Comparison of ENCODE assay signal across 14 cellular contexts in genomic region chr1:197224160-197224559, GRCh38. TPM values are rescaled to one million over a fixed set of nuclear protein-coding genes. Genes with fewer than 3 reads are reported as not detected.
DNase-seq lines count a peak whose midpoint lies in the region; ATAC-seq, FAIRE-seq and TF ChIP-seq lines count a peak whose summit lies in the region.
"Had no signal": no experiment of that assay in that cellular context is flagged by ENCODE, and none has a peak within 500 bp of the region (broad histone marks: within the 10 kb centered on the region; RNA-seq: fewer than 3 reads in every experiment).

No MANE protein-coding gene starts in this region.

- H3K36me3 Mint-ChIP-seq in natural killer cell treated with Interleukin-12 subunit alpha and Interleukin-12 subunit beta and Interleukin-15 and Interleukin-18, amount 100 ng/mL, for 72 hours, result no peaks in the 10 kb centered on the region
- H3K36me3 Mint-ChIP-seq in T-helper 2 cell treated with Interferon-gamma antibody and Interleukin-4, amounts not matched to agents 5 μg/mL and 100 μg/mL, for 36 hours (ENCODE audit: low read depth), result no peaks in the 10 kb centered on the region
- H3K36me3 Mint-ChIP-seq: CD4-positive, alpha-beta memory T cell had no signal

- H3K27me3 Mint-ChIP-seq in natural killer cell treated with Interleukin-12 subunit alpha and Interleukin-12 subunit beta and Interleukin-15 and Interleukin-18, amount 100 ng/mL, for 72 hours, result no peaks in the 10 kb centered on the region
- no peaks in the 10 kb centered on the region for H3K27me3 Mint-ChIP-seq in T-helper 2 cell treated with Interferon-gamma antibody and Interleukin-4, amounts not matched to agents 5 μg/mL and 100 μg/mL, for 36 hours (ENCODE audit: low read depth)

- peak; percentile 96 for FAIRE-seq in frontal cortex (lab: Jason Lieb, UNC)

- TF ChIP-seq CTCF in 22Rv1 (IDR thresholded peaks at IDR 0.05), result peak; percentile 55

- no peak for ATAC-seq in natural killer cell treated with Interleukin-12 subunit alpha and Interleukin-12 subunit beta and Interleukin-15 and Interleukin-18, amount 100 ng/mL, for 72 hours
- no peak for ATAC-seq in GM21723 (IDR thresholded peaks at IDR 0.05; ENCODE audit: unreplicated experiment)

- H3K9me3 Mint-ChIP-seq in natural killer cell treated with Interleukin-12 subunit alpha and Interleukin-12 subunit beta and Interleukin-15 and Interleukin-18, amount 100 ng/mL, for 72 hours, result no peaks in the 10 kb centered on the region
- H3K9me3 Mint-ChIP-seq in T-helper 2 cell treated with Interferon-gamma antibody and Interleukin-4, amounts not matched to agents 5 μg/mL and 100 μg/mL, for 36 hours, result no peaks in the 10 kb centered on the region

- no peak overlapping the region for H3K27ac ChIP-seq in 22Rv1
- H3K27ac ChIP-seq: tibial nerve had no signal

- DNase-seq in EH (ENCODE audit: low read depth) (peak; percentile 32), RKO (ENCODE audit: low spot score) (peak; percentile 18), frontal cortex (ENCODE audit: low spot score in 2 of 2) (peak; percentile 16 to 32), NCI-H2196 treated with DMSO at 0.1 percent for 48 hours (lab: John Stamatoyannopoulos, UW; ENCODE audit: unreplicated experiment) (no peak)
- no peak for DNase-seq in natural killer cell treated with Interleukin-12 subunit alpha and Interleukin-12 subunit beta and Interleukin-15 and Interleukin-18, amount 100 ng/mL, for 72 hours (ENCODE audit: low spot score)
- no peak for DNase-seq in T-helper 2 cell treated with Interferon-gamma antibody and Interleukin-4, amounts not matched to agents 5 μg/mL and 100 μg/mL, for 36 hours (ENCODE audit: low spot score)
- DNase-seq: activated naive CD4-positive, alpha-beta T cell treated with Interleukin-2 at 50 U/mL for 16 hours; CD4-positive, alpha-beta memory T cell; NCI-H2029; occipital lobe; SHP77 had no signal

- H3K4me3 Mint-ChIP-seq in natural killer cell treated with Interleukin-12 subunit alpha and Interleukin-12 subunit beta and Interleukin-15 and Interleukin-18, amount 100 ng/mL, for 72 hours, result no peak overlapping the region
- no peak overlapping the region for H3K4me3 Mint-ChIP-seq in T-helper 2 cell treated with Interferon-gamma antibody and Interleukin-4, amounts not matched to agents 5 μg/mL and 100 μg/mL, for 36 hours
- H3K4me3 Mint-ChIP-seq: CD4-positive, alpha-beta memory T cell had no signal

- H3K4me1 Mint-ChIP-seq in natural killer cell treated with Interleukin-12 subunit alpha and Interleukin-12 subunit beta and Interleukin-15 and Interleukin-18, amount 100 ng/mL, for 72 hours (ENCODE audit: low read depth in 2 of 2), result no peaks in the 10 kb centered on the region
- peaks cover 4% of the 10 kb centered on the region for H3K4me1 Mint-ChIP-seq in T-helper 2 cell treated with Interferon-gamma antibody and Interleukin-4, amounts not matched to agents 5 μg/mL and 100 μg/mL, for 36 hours (ENCODE audit: low read depth)
- H3K4me1 Mint-ChIP-seq: CD4-positive, alpha-beta memory T cell had no signal

- H3K27ac Mint-ChIP-seq in natural killer cell treated with Interleukin-12 subunit alpha and Interleukin-12 subunit beta and Interleukin-15 and Interleukin-18, amount 100 ng/mL, for 72 hours, result no peak overlapping the region
- H3K27ac Mint-ChIP-seq in T-helper 2 cell treated with Interferon-gamma antibody and Interleukin-4, amounts not matched to agents 5 μg/mL and 100 μg/mL, for 36 hours, result no peak overlapping the region
- H3K27ac Mint-ChIP-seq: CD4-positive, alpha-beta memory T cell had no signal

RNA-seq across cellular contexts. Expression of gene ZBTB41, which starts 23.1 kb away (rescaled TPM):
- 95.0 TPM for total RNA-seq in frontal cortex
- 1 to 10 TPM; 5.6 to 5.7 TPM for total RNA-seq in natural killer cell treated with Interleukin-12 subunit alpha and Interleukin-12 subunit beta and Interleukin-15 and Interleukin-18, amount 100 ng/mL, for 72 hours

RNA-seq across cellular contexts. Expression of gene CRB1, which starts 43.9 kb away (rescaled TPM):
- total RNA-seq in frontal cortex, result 16.7 TPM
- total RNA-seq in natural killer cell treated with Interleukin-12 subunit alpha and Interleukin-12 subunit beta and Interleukin-15 and Interleukin-18, amount 100 ng/mL, for 72 hours, result under 1 TPM in 1 of 2 donors, not detected in 1; 0.59 TPM

Comparison
In these comparisons a context has a peak if more than half of its experiments do, and no peak if none do; other contexts are left out.
1. DNase-seq: peak in EH (single experiment), RKO (single experiment) and frontal cortex (2 of 2); none in natural killer cell treated with Interleukin-12 subunit alpha and Interleukin-12 subunit beta and Interleukin-15 and Interleukin-18, amount 100 ng/mL, for 72 hours (single experiment), T-helper 2 cell treated with Interferon-gamma antibody and Interleukin-4, amounts not matched to agents 5 μg/mL and 100 μg/mL, for 36 hours (single experiment) and NCI-H2196 treated with DMSO at 0.1 percent for 48 hours (single experiment).
2. RNA of gene ZBTB41, which starts 23.1 kb away (total RNA-seq): 95.0 TPM in frontal cortex (single experiment); 5.6 to 5.7 TPM in natural killer cell treated with Interleukin-12 subunit alpha and Interleukin-12 subunit beta and Interleukin-15 and Interleukin-18, amount 100 ng/mL, for 72 hours; every median in the first group is over 10 times any median in the second.
3. RNA of gene CRB1, which starts 43.9 kb away (total RNA-seq): 16.7 TPM in frontal cortex (single experiment); 0.59 TPM in natural killer cell treated with Interleukin-12 subunit alpha and Interleukin-12 subunit beta and Interleukin-15 and Interleukin-18, amount 100 ng/mL, for 72 hours; every median in the first group is over 10 times any median in the second.